In genomic region chr3:32420138-32420981, GRCh38 we compare ENCODE assay signal across 8 cellular contexts. TPM values are rescaled to one million over a fixed set of nuclear protein-coding genes. Genes with fewer than 3 reads are reported as not detected.
A peak's percentile ranks its signal among the peaks of the same experiment; 100 is the strongest.
DNase-seq lines count a peak whose midpoint lies in the region; ATAC-seq and TF ChIP-seq lines count a peak whose summit lies in the region.

No MANE protein-coding gene starts in this region.

- 49 to 68% (median 52%) methylated on average over 12 of the region's 12 CpGs for whole genome bisulfite sequencing in ovary, 3 donors

- H3K4me3 ChIP-seq in GM06990 (replicated peaks; ENCODE audit: low read depth, low read length) (no peak overlapping the region), skin epidermis (no peak overlapping the region), ovary (no peak overlapping the region)

- CTCF ChIA-PET in activated B cell treated with CpG ODN at 0.5 μM for 24 hours (lab: Charles Lee): interaction anchor here (0.6 to 2.2 kb wide), 10 partner anchors 9 to 50 kb away, joined by 3 to 20 read pairs (median 3); no protein-coding TSS in a partner anchor

- ATAC-seq in GM19467 (IDR thresholded peaks at IDR 0.05; ENCODE audit: unreplicated experiment): peak; percentile 63
- ATAC-seq in HG03520 (IDR thresholded peaks at IDR 0.05; ENCODE audit: unreplicated experiment): peak; percentile 80
- peak; percentile 81 for ATAC-seq in activated B cell treated with CpG ODN at 0.5 μM for 24 hours (ENCODE audit: low read depth)
- peak; percentile 17 for ATAC-seq in left ventricle myocardium superior

- DNase-seq in GM06990 (ENCODE audit: extremely low read depth, insufficient read length): peak; percentile 63
- DNase-seq in activated B cell treated with CpG ODN at 0.5 μM for 24 hours: peak; percentile 51
- no peak for DNase-seq in left ventricle myocardium superior
- DNase-seq in mesenteric fat pad (ENCODE audit: low spot score): no peak
- DNase-seq in ovary: no peak

- TF ChIP-seq CTCF in GM06990 (IDR thresholded peaks at IDR 0.05; ENCODE audit: insufficient read depth, low read length, poor library complexity, severe bottlenecking) (peak; percentile 25), activated B cell treated with CpG ODN at 0.5 μM for 24 hours (IDR thresholded peaks at IDR 0.05) (no peak), ovary (IDR thresholded peaks at IDR 0.05) (no peak)

- intact Hi-C loops in activated B cell treated with CpG ODN at 0.5 μM for 24 hours (cut with micrococcal nuclease): loop anchor here (1.0 kb wide), 7 partner anchors 8 to 47 kb away; no protein-coding TSS in a partner anchor
- intact Hi-C loops in left ventricle myocardium superior (cut with micrococcal nuclease): no loop called here
- intact Hi-C loops in ovary (cut with DNase I): no loop called here

- no peaks in the 10 kb centered on the region for H3K36me3 Mint-ChIP-seq in activated B cell treated with CpG ODN at 0.5 μM for 24 hours (ENCODE audit: low read depth)

- H3K36me3 ChIP-seq in GM06990 (ENCODE audit: control insufficient read depth, insufficient read depth, low read length): no peaks in the 10 kb centered on the region
- H3K36me3 ChIP-seq in ovary: no peaks in the 10 kb centered on the region

- no peaks in the 10 kb centered on the region for H3K9me3 Mint-ChIP-seq in activated B cell treated with CpG ODN at 0.5 μM for 24 hours

- no peaks in the 10 kb centered on the region for H3K27me3 Mint-ChIP-seq in activated B cell treated with CpG ODN at 0.5 μM for 24 hours

- peaks cover 91% of the 10 kb centered on the region for H3K4me1 Mint-ChIP-seq in activated B cell treated with CpG ODN at 0.5 μM for 24 hours

- H3K4me3 Mint-ChIP-seq in activated B cell treated with CpG ODN at 0.5 μM for 24 hours: peak overlapping the region; percentile 76

- peaks cover 7% of the 10 kb centered on the region for H3K4me1 ChIP-seq in ovary (ENCODE audit: insufficient read depth)

- H3K27ac Mint-ChIP-seq in activated B cell treated with CpG ODN at 0.5 μM for 24 hours: peak overlapping the region; percentile 88

- no peaks in the 10 kb centered on the region for H3K9me3 ChIP-seq in ovary

- TF ChIP-seq EP300 in ovary (IDR thresholded peaks at IDR 0.05): no peak

- H3K27ac ChIP-seq in skin epidermis (peak overlapping the region; percentile 3 to 84 (median 53)), ovary (no peak overlapping the region)

- no peak for TF ChIP-seq POLR2A in ovary (IDR thresholded peaks at IDR 0.05)

- H3K27me3 ChIP-seq in GM06990 (replicated peaks; ENCODE audit: control insufficient read depth, insufficient read depth, low read length) (no peaks in the 10 kb centered on the region), ovary (no peaks in the 10 kb centered on the region)

- POLR2A ChIA-PET in activated B cell treated with CpG ODN at 0.5 μM for 24 hours (lab: Charles Lee): interaction anchor here (0.5 to 13.3 kb wide), 12 partner anchors 9 to 82 kb away, joined by 3 to 272 read pairs (median 5); partner anchors contain the start of genes CMTM6 and CMTM7

RNA-seq across cellular contexts. Expression of gene CMTM7, which starts 28.7 kb away (rescaled TPM):
- total RNA-seq in activated B cell treated with CpG ODN at 0.5 μM for 24 hours (70.5 and 82.1 TPM in 2 replicates), left ventricle myocardium superior (4.4 TPM), mesenteric fat pad (33.8 TPM), ovary (10 to 100 TPM in 3 of 7 donors, 1 to 10 TPM in 4; 2.7 to 63.4 (median 7.6) TPM)
- 10 to 100 TPM in 1 of 2 donors, 1 to 10 TPM in 1; 4.7 to 20.3 TPM for polyA plus RNA-seq in ovary

Comparison
In these comparisons a context has a peak if more than half of its experiments do, and no peak if none do; other contexts are left out.
1. DNase-seq: peak in GM06990 (single experiment) and activated B cell treated with CpG ODN at 0.5 μM for 24 hours (single experiment); none in left ventricle myocardium superior (single experiment), mesenteric fat pad (single experiment) and ovary (0 of 5).
2. ATAC-seq: peak in every context shown above with its lines; median percentile 81 in activated B cell treated with CpG ODN at 0.5 μM for 24 hours; 80 in HG03520; 63 in GM19467; 17 in left ventricle myocardium superior.
3. H3K27ac ChIP-seq: peak in skin epidermis (21 of 21); none in ovary (0 of 2).